ENCODE assay signal across 1 cellular context in genomic region chr22:18165356-18165755, GRCh38. TPM values are rescaled to one million over a fixed set of nuclear protein-coding genes. Genes with fewer than 3 reads are reported as not detected.
"Had no signal": no experiment of that assay in that cellular context is flagged by ENCODE, and none has a peak within 500 bp of the region (broad histone marks: within the 10 kb centered on the region; RNA-seq: fewer than 3 reads in every experiment).

No MANE protein-coding gene starts in this region.

RNA-seq across cellular contexts. Expression of gene TUBA8, which starts 54.7 kb away (rescaled TPM):
- total RNA-seq: stomach had no signal
